Comparison of ENCODE assay signal across 8 cellular contexts in genomic region chr5:178625679-178626483, GRCh38. TPM values are rescaled to one million over a fixed set of nuclear protein-coding genes. Genes with fewer than 3 reads are reported as not detected.
DNase-seq lines count a peak whose midpoint lies in the region; ATAC-seq, FAIRE-seq and TF ChIP-seq lines count a peak whose summit lies in the region.

No MANE protein-coding gene starts in this region.

- dilution Hi-C loops in endothelial cell of umbilical vein (cut with MboI; ENCODE audit: extremely low pct_ligation_motif_present, low sequenced_read_pairs), result no loop called here

- no peaks in the 10 kb centered on the region for H3K27me3 ChIP-seq in endothelial cell of umbilical vein (ENCODE audit: control insufficient read depth in 2 of 2, insufficient read depth in 2 of 2, low read length in 2 of 2)

- intact Hi-C loops in endothelial cell of umbilical vein (cut with micrococcal nuclease), result loop anchor here (1.0 to 10.0 kb wide), 7 partner anchors 104 to 926 kb away; partner anchors contain the start of genes RUFY1, ZNF354A, ZNF354B and ZNF879

- H3K4me2 ChIP-seq in A549 (peak overlapping the region; percentile 77), endothelial cell of umbilical vein (ENCODE audit: insufficient read depth, low read length) (peak overlapping the region; percentile 98)

- DNase-seq in A549 (ENCODE audit: low read depth in 1 of 2, low spot score in 1 of 2) (peak in 1 of 2 experiments; percentile 20), GM18507 (ENCODE audit: extremely low spot score, insufficient read length, low read depth) (peak; percentile 5), RWPE1 (ENCODE audit: low spot score) (no peak), endothelial cell of umbilical vein (ENCODE audit: low read depth, low spot score) (no peak), D721Med (ENCODE audit: insufficient read length, low spot score) (no peak), germinal center (ENCODE audit: low spot score) (no peak)
- no peak for DNase-seq in naive thymus-derived CD8-positive, alpha-beta T cell

- peaks cover 4 to 25% (median 5%) of the 10 kb centered on the region in 3 donors for H3K36me3 Mint-ChIP-seq in naive thymus-derived CD8-positive, alpha-beta T cell

- no peak for TF ChIP-seq CTCF in A549 (IDR thresholded peaks at IDR 0.05)
- TF ChIP-seq CTCF in RWPE1 (conservative IDR thresholded peaks at IDR 0.05; ENCODE audit: low read depth), result no peak
- no peak for TF ChIP-seq CTCF in endothelial cell of umbilical vein (IDR thresholded peaks at IDR 0.05; ENCODE audit: extremely low read depth in 1 of 2, insufficient read depth in 1 of 2, low read depth in 1 of 2, low read length in 2 of 2)
- no peak for TF ChIP-seq CTCF in D721Med (IDR thresholded peaks at IDR 0.05; ENCODE audit: insufficient read depth, missing control alignments)

- TF ChIP-seq RAD21 in A549 (conservative IDR thresholded peaks at IDR 0.05 in 1 of 2, IDR thresholded peaks at IDR 0.05 in 1 of 2), result no peak

- H3K4me1 Mint-ChIP-seq in naive thymus-derived CD8-positive, alpha-beta T cell, result peaks cover 14 to 51% (median 43%) of the 10 kb centered on the region in 4 donors

- no peak for TF ChIP-seq EP300 in A549 (IDR thresholded peaks at IDR 0.05)

- H3K4me3 Mint-ChIP-seq in naive thymus-derived CD8-positive, alpha-beta T cell, result peak overlapping the region; percentile 90 to 99 (median 98)

- no peaks in the 10 kb centered on the region for H4K20me1 ChIP-seq in endothelial cell of umbilical vein (replicated peaks; ENCODE audit: control insufficient read depth, extremely low read depth, insufficient read depth, low read length)

- peaks cover 14% of the 10 kb centered on the region for H3K4me1 ChIP-seq in A549
- peaks cover 9% of the 10 kb centered on the region for H3K4me1 ChIP-seq in endothelial cell of umbilical vein (ENCODE audit: control insufficient read depth, extremely low read depth, insufficient read depth, low read length)

- H3K36me3 ChIP-seq in endothelial cell of umbilical vein (ENCODE audit: control insufficient read depth in 2 of 2, extremely low read depth in 1 of 2, insufficient read depth in 2 of 2, low read length in 2 of 2), result peaks cover 1 to 6% of the 10 kb centered on the region in 2 experiments

- TF ChIP-seq POLR2A in A549 (IDR thresholded peaks at IDR 0.05; ENCODE audit: low read length), result no peak
- TF ChIP-seq POLR2A in endothelial cell of umbilical vein (IDR thresholded peaks at IDR 0.05; ENCODE audit: low read depth, low read length), result no peak

- H3K27ac Mint-ChIP-seq in naive thymus-derived CD8-positive, alpha-beta T cell, result peak overlapping the region; percentile 97 to 100 (median 99)

- H2AFZ ChIP-seq in endothelial cell of umbilical vein (ENCODE audit: low read depth, low read length), result peak overlapping the region; percentile 91

- no peaks in the 10 kb centered on the region for H3K9me1 ChIP-seq in endothelial cell of umbilical vein (replicated peaks; ENCODE audit: control insufficient read depth, extremely low read depth, insufficient read depth, low read length)

- CTCF ChIA-PET in A549 (lab: Yijun Ruan, JAX) (interaction anchor here (1.5 kb wide), 1 partner anchor 20 kb away, joined by 3 read pairs; no protein-coding TSS in a partner anchor), RWPE1 (lab: Yijun Ruan, JAX) (interaction anchor here (0.6 to 1.9 kb wide), 3 partner anchors 13 to 105 kb away, joined by 3 to 7 read pairs (median 3); partner anchors contain the start of gene ZNF354A), endothelial cell of umbilical vein (lab: Charles Lee) (interaction anchor here (0.7 to 1.8 kb wide), 4 partner anchors 14 to 868 kb away, joined by 3 to 6 read pairs (median 5); partner anchors contain the start of gene ZNF354A)

- peak overlapping the region; percentile 92 for H3K9ac ChIP-seq in endothelial cell of umbilical vein (replicated peaks; ENCODE audit: extremely low read depth, insufficient read depth, low read length)

- ATAC-seq in A549 (peak; percentile 37 to 66), HG03039 (IDR thresholded peaks at IDR 0.05; ENCODE audit: unreplicated experiment) (peak; percentile 4)
- ATAC-seq in naive thymus-derived CD8-positive, alpha-beta T cell, result peak; percentile 14 to 21

- 1% methylated on average over 18 of the region's 23 CpGs for WGBS in A549 (ENCODE audit: missing lambda C conversion rate)

- POLR2A ChIA-PET in A549 (lab: Yijun Ruan, JAX), result interaction anchor here (1.7 kb wide), 1 partner anchor 25 kb away, joined by 3 read pairs; no protein-coding TSS in a partner anchor
- POLR2A ChIA-PET in RWPE1 (lab: Yijun Ruan, JAX; ENCODE audit: low non-redundant PET), result no interaction called here
- POLR2A ChIA-PET in endothelial cell of umbilical vein (lab: Charles Lee), result interaction anchor here (0.6 kb wide), 2 partner anchors 398 to 1036 kb away, joined by 3 read pairs; no protein-coding TSS in a partner anchor
- POLR2A ChIA-PET in naive thymus-derived CD8-positive, alpha-beta T cell (lab: Charles Lee), result interaction anchor here (0.6 to 3.1 kb wide), 13 partner anchors 10 to 1499 kb away, joined by 3 to 13 read pairs (median 4); partner anchors contain the start of genes HNRNPH1, ZNF354A, ZNF354B and ZNF354C

- H3K4me3 ChIP-seq in A549 (peak overlapping the region; percentile 82), endothelial cell of umbilical vein (replicated peaks in 1 of 3; ENCODE audit: insufficient read depth in 1 of 3, low read depth in 1 of 3, low read length in 3 of 3) (peak overlapping the region; percentile 90 to 97 (median 93))

- H3K9me3 Mint-ChIP-seq in naive thymus-derived CD8-positive, alpha-beta T cell, result no peaks in the 10 kb centered on the region

- peaks cover 41% of the 10 kb centered on the region for H3K79me2 ChIP-seq in endothelial cell of umbilical vein (ENCODE audit: control insufficient read depth, insufficient read depth, low read length)

- BruUV-seq in endothelial cell of umbilical vein (replicated peaks; lab: Mats Ljungman, UMichigan), result no TSS peak

- H3K9me3 ChIP-seq in A549, result peaks cover 22% of the 10 kb centered on the region
- no peaks in the 10 kb centered on the region for H3K9me3 ChIP-seq in endothelial cell of umbilical vein (replicated peaks; ENCODE audit: control insufficient read depth, insufficient read depth, low read length)

- FAIRE-seq in A549 (lab: Jason Lieb, UNC), result no peak
- peak; percentile 58 for FAIRE-seq in GM18507 (lab: Jason Lieb, UNC)
- no peak for FAIRE-seq in endothelial cell of umbilical vein (lab: Jason Lieb, UNC)
- no peak for FAIRE-seq in D721Med (lab: Jason Lieb, UNC)

- H3K27ac ChIP-seq in A549, result peak overlapping the region; percentile 95
- peak overlapping the region; percentile 92 for H3K27ac ChIP-seq in RWPE1
- peak overlapping the region; percentile 61 for H3K27ac ChIP-seq in endothelial cell of umbilical vein (ENCODE audit: insufficient read depth, low read depth, low read length)

- no peaks in the 10 kb centered on the region for H3K27me3 Mint-ChIP-seq in naive thymus-derived CD8-positive, alpha-beta T cell

TF ChIP-seq in A549, 52 proteins besides CTCF, POLR2A, EP300 and RAD21 (continues in another document):
- TF ChIP-seq EHMT2 (IDR thresholded peaks at IDR 0.05; ENCODE audit: low read depth) (no peak), POLR2AphosphoS2 (conservative IDR thresholded peaks at IDR 0.05; ENCODE audit: low read length) (no peak), ZSCAN20 (CRISPR knock-in tag; IDR thresholded peaks at IDR 0.05) (no peak), NPAS2 (CRISPR knock-in tag; IDR thresholded peaks at IDR 0.05; ENCODE audit: borderline replicate concordance) (no peak)

TF ChIP-seq in endothelial cell of umbilical vein, 7 proteins besides CTCF, POLR2A, EP300 and RAD21 (continues in another document):
- TF ChIP-seq JUN (IDR thresholded peaks at IDR 0.05; ENCODE audit: borderline replicate concordance, insufficient read depth, insufficient read length, low read depth), result no peak
- TF ChIP-seq MYC (IDR thresholded peaks at IDR 0.05; ENCODE audit: low read depth, low read length), result no peak
- TF ChIP-seq POLR2AphosphoS5 (IDR thresholded peaks at IDR 0.05; ENCODE audit: insufficient read depth, low read depth, low read length), result no peak
- TF ChIP-seq GATA2 (IDR thresholded peaks at IDR 0.05; ENCODE audit: insufficient read depth, insufficient read length, low read depth, low read length), result no peak

RNA-seq across cellular contexts. Expression of gene CLK4, which starts 1.0 kb away (rescaled TPM):
- polyA plus RNA-seq in A549 (2011; rRNA removed) (21.8 and 26.0 TPM in 2 replicates), A549 (2017; fragmentation: RNase III; extraction: RNeasy Plus Mini Kit Qiagen cat#74134 plus additional on column Dnase treatment) (12.6 to 14.1 TPM (median 13.1 TPM) in 3 replicates), endothelial cell of umbilical vein (6.8 and 7.0 TPM in 2 replicates)
- polyA plus RNA-seq in A549 (2012; cell fraction: cytosol; rRNA removed), result 4.6 and 5.0 TPM in 2 replicates
- polyA plus RNA-seq in A549 (2012; cell fraction: nucleus; rRNA removed), result 8.1 and 11.0 TPM in 2 replicates
- 15.2 and 18.9 TPM in 2 replicates for polyA minus RNA-seq in A549 (2011; rRNA and poly(A)+ RNA removed)
- 19.2 and 19.5 TPM in 2 replicates for total RNA-seq in endothelial cell of umbilical vein
- polyA plus RNA-seq in endothelial cell of umbilical vein (2011; cell fraction: cytosol; rRNA removed), result 4.0 and 4.4 TPM in 2 replicates
- 48.5 and 62.7 TPM in 2 replicates for polyA plus RNA-seq in endothelial cell of umbilical vein (2011; cell fraction: nucleus; rRNA removed)
- polyA plus RNA-seq in endothelial cell of umbilical vein (2012), result 6.2 and 6.6 TPM in 2 replicates
- polyA minus RNA-seq in endothelial cell of umbilical vein, result 20.8 and 27.5 TPM in 2 replicates
- 8.3 TPM for polyA minus RNA-seq in endothelial cell of umbilical vein (2011; cell fraction: cytosol; rRNA and poly(A)+ RNA removed)
- polyA minus RNA-seq in endothelial cell of umbilical vein (2011; cell fraction: nucleus; rRNA and poly(A)+ RNA removed), result 50.5 and 85.9 TPM in 2 replicates
- 100 to 1,000 TPM; 105 TPM for total RNA-seq in naive thymus-derived CD8-positive, alpha-beta T cell
- polyA plus RNA-seq in naive thymus-derived CD8-positive, alpha-beta T cell, result 10 to 100 TPM; 14.5 to 18.7 (median 18.0) TPM

RNA-seq across cellular contexts. Expression of gene COL23A1, which starts 35.7 kb away (rescaled TPM):
- polyA plus RNA-seq in A549 (2011; rRNA removed) (not detected in 2 replicates), A549 (2017; fragmentation: RNase III; extraction: RNeasy Plus Mini Kit Qiagen cat#74134 plus additional on column Dnase treatment) (not detected in 3 replicates), endothelial cell of umbilical vein (not detected in 2 replicates)
- not detected in 2 replicates for polyA plus RNA-seq in A549 (2012; cell fraction: cytosol; rRNA removed)
- polyA plus RNA-seq in A549 (2012; cell fraction: nucleus; rRNA removed), result not detected in 2 replicates
- not detected in 2 replicates for polyA minus RNA-seq in A549 (2011; rRNA and poly(A)+ RNA removed)
- total RNA-seq in endothelial cell of umbilical vein, result not detected in 2 replicates
- polyA plus RNA-seq in endothelial cell of umbilical vein (2011; cell fraction: cytosol; rRNA removed), result not detected in 2 replicates
- 0.05 TPM in 1 of 2 replicates, not detected in the other for polyA plus RNA-seq in endothelial cell of umbilical vein (2011; cell fraction: nucleus; rRNA removed)
- not detected in 2 replicates for polyA plus RNA-seq in endothelial cell of umbilical vein (2012)
- 0.06 TPM in 1 of 2 replicates, not detected in the other for polyA minus RNA-seq in endothelial cell of umbilical vein
- polyA minus RNA-seq in endothelial cell of umbilical vein (2011; cell fraction: cytosol; rRNA and poly(A)+ RNA removed), result not detected
- polyA minus RNA-seq in endothelial cell of umbilical vein (2011; cell fraction: nucleus; rRNA and poly(A)+ RNA removed), result not detected in 2 replicates
- under 1 TPM in 1 of 2 experiments, not detected in 1; 0.16 TPM for total RNA-seq in naive thymus-derived CD8-positive, alpha-beta T cell
- under 1 TPM in 2 of 3 donors, not detected in 1; 0.10 to 0.51 TPM for polyA plus RNA-seq in naive thymus-derived CD8-positive, alpha-beta T cell
